ENCODE assay signal across 8 cellular contexts in genomic region chr1:230067441-230067870, GRCh38. TPM values are rescaled to one million over a fixed set of nuclear protein-coding genes. Genes with fewer than 3 reads are reported as not detected.
DNase-seq lines count a peak whose midpoint lies in the region; ATAC-seq and TF ChIP-seq lines count a peak whose summit lies in the region.

No MANE protein-coding gene starts in this region.

- DNase-seq in activated CD8-positive, alpha-beta memory T cell treated with anti-CD3 and anti-CD28 coated beads, Interleukin-2, amount 50 U/mL, for 48 hours, result peak; percentile 68
- no peak for DNase-seq in activated CD8-positive, alpha-beta memory T cell treated with anti-CD3 and anti-CD28 coated beads for 24 hours
- no peak for DNase-seq in Panc1 (ENCODE audit: low read depth, low spot score)
- no peak for DNase-seq in chondrocyte (ENCODE audit: low spot score)
- DNase-seq in stimulated activated naive CD8-positive, alpha-beta T cell treated with anti-CD3 and anti-CD28 coated beads, Interleukin-15, Interleukin-2, amounts not matched to agents 100 U/mL and 50 U/mL, for 24 hours, result peak; percentile 21
- DNase-seq in NCI-H187 (lab: John Stamatoyannopoulos, UW), result no peak

- intact Hi-C loops in Panc1 (cut with micrococcal nuclease; ENCODE audit: unreplicated experiment), result loop anchor here (10.0 kb wide), 1 partner anchor 403 kb away; no protein-coding TSS in a partner anchor

- CTCF ChIA-PET in Panc1 (lab: Charles Lee), result no interaction called here

- TF ChIP-seq CTCF in Panc1 (IDR thresholded peaks at IDR 0.05) (no peak; the same call in 1 of the 2 replicates), chondrocyte (IDR thresholded peaks at IDR 0.05) (no peak), liver (IDR thresholded peaks at IDR 0.05; ENCODE audit: low read depth, low read length, missing input control) (no peak)

- no peaks in the 10 kb centered on the region for H3K27me3 Mint-ChIP-seq in chondrocyte (ENCODE audit: low read depth)

- H3K4me1 Mint-ChIP-seq in chondrocyte (ENCODE audit: low read depth), result peaks cover 44% of the 10 kb centered on the region

- in situ Hi-C loops in Panc1 (cut with HindIII; ENCODE audit: low pct_unique_long_range_greater_than_20kb, low sequenced_read_pairs), result no loop called here

- BruUV-seq in Panc1 (replicated peaks; lab: Mats Ljungman, UMichigan), result no TSS peak

- H3K36me3 Mint-ChIP-seq in chondrocyte (ENCODE audit: low read depth), result no peaks in the 10 kb centered on the region

- no peaks in the 10 kb centered on the region for H3K27me3 ChIP-seq in Panc1 (ENCODE audit: control insufficient read depth, insufficient read depth, low read length)
- no peaks in the 10 kb centered on the region for H3K27me3 ChIP-seq in liver (ENCODE audit: control insufficient read depth in 4 of 4, insufficient read depth in 4 of 4, low read length in 3 of 4)

- POLR2A ChIA-PET in Panc1 (lab: Charles Lee), result interaction anchor here (0.5 kb wide), 2 partner anchors 222 to 808 kb away, joined by 3 to 4 read pairs; no protein-coding TSS in a partner anchor

- H3K9me3 ChIP-seq in Panc1 (ENCODE audit: control insufficient read depth, insufficient read depth, low read depth, low read length) (no peaks in the 10 kb centered on the region), liver (ENCODE audit: control insufficient read depth in 4 of 4, low read length in 3 of 4) (no peaks in the 10 kb centered on the region)

- ATAC-seq in HG02623 (IDR thresholded peaks at IDR 0.05; ENCODE audit: unreplicated experiment), result peak; percentile 9
- peak; percentile 49 for ATAC-seq in Panc1
- ATAC-seq in stimulated activated naive CD8-positive, alpha-beta T cell treated with anti-CD3 and anti-CD28 coated beads, Interleukin-15, Interleukin-2, amounts not matched to agents 100 U/mL and 50 U/mL, for 24 hours, result peak; percentile 17

- peak overlapping the region; percentile 86 to 96 for H3K9ac ChIP-seq in liver (ENCODE audit: low read depth in 1 of 2, low read length in 2 of 2)

- no peak for TF ChIP-seq RAD21 in liver (IDR thresholded peaks at IDR 0.05)

- H3K4me3 ChIP-seq in Panc1 (ENCODE audit: low read depth in 2 of 2, low read length in 2 of 2) (peak overlapping the region; percentile 71 to 89), liver (ENCODE audit: low read depth in 1 of 3, low read length in 3 of 3) (peak overlapping the region; percentile 82 to 99 (median 94))

- H3K27ac ChIP-seq in Panc1 (ENCODE audit: low read length) (peak overlapping the region; percentile 69), liver (ENCODE audit: low read depth in 1 of 2, low read length in 2 of 2) (peak overlapping the region; percentile 93 to 97)

- WGBS in liver, result under 1% methylated on average over 41 of the region's 41 CpGs

- H3K36me3 ChIP-seq in Panc1 (ENCODE audit: control insufficient read depth, insufficient read depth, low read length) (no peaks in the 10 kb centered on the region; the same call in 1 of the 2 replicates), liver (ENCODE audit: control insufficient read depth in 4 of 4, insufficient read depth in 3 of 4, low read depth in 1 of 4, low read length in 3 of 4) (no peaks in the 10 kb centered on the region)

- peaks cover 10% of the 10 kb centered on the region for H3K9me3 Mint-ChIP-seq in chondrocyte (ENCODE audit: low read depth)

- H3K4me1 ChIP-seq in Panc1 (ENCODE audit: control insufficient read depth, insufficient read depth, low read length) (peaks cover 40% of the 10 kb centered on the region), liver (ENCODE audit: control insufficient read depth in 4 of 4, insufficient read depth in 4 of 4, low read length in 3 of 4) (peaks cover 0 to 45% (median 8%) of the 10 kb centered on the region in 4 donors)

- peak overlapping the region; percentile 93 for H3K4me3 Mint-ChIP-seq in chondrocyte (ENCODE audit: unreplicated experiment)

- peak overlapping the region; percentile 95 for H3K27ac Mint-ChIP-seq in chondrocyte (ENCODE audit: unreplicated experiment)

TF ChIP-seq in liver, 16 proteins besides CTCF, POLR2A, EP300 and RAD21:
- TF ChIP-seq REST (IDR thresholded peaks at IDR 0.05) (no peak), NR2F2 (IDR thresholded peaks at IDR 0.05) (no peak), FOXA2 (IDR thresholded peaks at IDR 0.05) (no peak), SP1 (IDR thresholded peaks at IDR 0.05) (no peak), HNF4A (conservative IDR thresholded peaks at IDR 0.05) (no peak), JUND (IDR thresholded peaks at IDR 0.05) (no peak), GABPA (IDR thresholded peaks at IDR 0.05 in 1 of 2, conservative IDR thresholded peaks at IDR 0.05 in 1 of 2) (no peak), ATF3 (IDR thresholded peaks at IDR 0.05) (no peak), MAX (IDR thresholded peaks at IDR 0.05) (no peak), FOXA1 (IDR thresholded peaks at IDR 0.05) (no peak), HNF4G (IDR thresholded peaks at IDR 0.05) (no peak)
TF ChIP-seq in liver: peak in this region for 0.

RNA-seq across cellular contexts. Expression of gene GALNT2, which starts 0.4 kb away (rescaled TPM):
- total RNA-seq in Panc1 (2021; ENCODE audit: unreplicated experiment) (152 TPM), chondrocyte (210 to 276 TPM (median 223 TPM) in 3 replicates), liver (100 to 1,000 TPM in 1 of 2 donors, 10 to 100 TPM in 1; 75.8 to 153 TPM)
- 129 TPM for polyA plus RNA-seq in Panc1 (2012; ENCODE audit: insufficient read length)
- polyA plus RNA-seq in liver, result 100 to 1,000 TPM in 1 of 2 donors, 10 to 100 TPM in 1; 47.5 to 182 TPM

Comparison
In these comparisons a context has a peak if more than half of its experiments do, and no peak if none do; other contexts are left out.
1. DNase-seq: peak in activated CD8-positive, alpha-beta memory T cell treated with anti-CD3 and anti-CD28 coated beads, Interleukin-2, amount 50 U/mL, for 48 hours (single experiment) and stimulated activated naive CD8-positive, alpha-beta T cell treated with anti-CD3 and anti-CD28 coated beads, Interleukin-15, Interleukin-2, amounts not matched to agents 100 U/mL and 50 U/mL, for 24 hours (single experiment); none in activated CD8-positive, alpha-beta memory T cell treated with anti-CD3 and anti-CD28 coated beads for 24 hours (single experiment), Panc1 (single experiment), chondrocyte (single experiment) and NCI-H187 (0 of 2).
2. Peak in every context shown above with its lines, with median percentiles within 50 percentile points of each other: ATAC-seq.